13 cellular contexts compared by ENCODE assay signal in genomic region chr3:159852256-159852655, GRCh38. TPM values are rescaled to one million over a fixed set of nuclear protein-coding genes. Genes with fewer than 3 reads are reported as not detected.
DNase-seq lines count a peak whose midpoint lies in the region; ATAC-seq, FAIRE-seq and TF ChIP-seq lines count a peak whose summit lies in the region.
"Had no signal": no experiment of that assay in that cellular context is flagged by ENCODE, and none has a peak within 500 bp of the region (broad histone marks: within the 10 kb centered on the region; RNA-seq: fewer than 3 reads in every experiment).

No MANE protein-coding gene starts in this region.

- H3K27me3 Mint-ChIP-seq in H9 (ENCODE audit: low read depth) (no peaks in the 10 kb centered on the region), brain (no peaks in the 10 kb centered on the region)

- peak overlapping the region; percentile 17 for H3K27ac ChIP-seq in H9 (ENCODE audit: insufficient read length, low read depth, low read length)
- peak overlapping the region in 13 of 21 experiments; percentile 11 to 78 (median 62) for H3K27ac ChIP-seq in skin epidermis
- no peak overlapping the region for H3K27ac ChIP-seq in suprapubic skin
- H3K27ac ChIP-seq in HepG2 (ENCODE audit: extremely low read length, insufficient read depth, low read length), result no peak overlapping the region

- H3K14ac ChIP-seq in H9 (ENCODE audit: insufficient read depth, low read length), result no peak overlapping the region

- TF ChIP-seq CTCF in H9 (conservative IDR thresholded peaks at IDR 0.05) (no peak), brain (conservative IDR thresholded peaks at IDR 0.05) (no peak), suprapubic skin (IDR thresholded peaks at IDR 0.05) (no peak), HepG2 (CRISPR knock-in tag; IDR thresholded peaks at IDR 0.05) (no peak)

- H3K36me3 Mint-ChIP-seq in H9 (ENCODE audit: insufficient read depth in 1 of 3, low read depth in 3 of 3), result peaks cover 2 to 16% (median 13%) of the 10 kb centered on the region in 3 experiments; a peak in 6 of 7 replicates
- H3K36me3 Mint-ChIP-seq in brain, result peaks cover 9% of the 10 kb centered on the region
- H3K36me3 Mint-ChIP-seq: stimulated activated memory B cell treated with anti-CD40 and anti-IgM and Interleukin-4, amounts not matched to agents 10 μg/mL and 1 μg/mL and 100 μg/mL, for 72 hours had no signal

- H3K36me3 ChIP-seq in suprapubic skin (no peaks in the 10 kb centered on the region), HepG2 (replicated peaks in 1 of 2; ENCODE audit: control insufficient read depth in 1 of 2, insufficient read depth in 2 of 2, low read length in 2 of 2) (no peaks in the 10 kb centered on the region)

- no peak overlapping the region for H2BK15ac ChIP-seq in H9 (ENCODE audit: low read depth, low read length)

- H2AFZ ChIP-seq in H9 (ENCODE audit: low read length) (no peak overlapping the region), HepG2 (ENCODE audit: low read length) (no peak overlapping the region)

- TF ChIP-seq EP300 in suprapubic skin (IDR thresholded peaks at IDR 0.05), result no peak
- TF ChIP-seq EP300 in HepG2 (IDR thresholded peaks at IDR 0.05; ENCODE audit: low read depth in 2 of 2, low read length in 2 of 2), result no peak
- TF ChIP-seq EP300 in HepG2 (CRISPR knock-in tag; IDR thresholded peaks at IDR 0.05; ENCODE audit: borderline replicate concordance), result no peak

- H3K9ac ChIP-seq in H9 (ENCODE audit: extremely low read depth, insufficient read length, low read length) (no peak overlapping the region), HepG2 (ENCODE audit: insufficient read depth, low read depth, low read length) (no peak overlapping the region)

- no peak overlapping the region for H4K8ac ChIP-seq in H9 (replicated peaks; ENCODE audit: insufficient read length, low read depth, low read length)

- H3K4me1 Mint-ChIP-seq in H9 (peaks cover 34 to 37% of the 10 kb centered on the region in 2 experiments), brain (peaks cover 93% of the 10 kb centered on the region)
- H3K4me1 Mint-ChIP-seq: activated CD4-positive, alpha-beta T cell treated with anti-CD3 and anti-CD28 coated beads for 36 hours had no signal

- no CpG with 5 or more reads among the region's 2 CpGs for WGBS in H9 (ENCODE audit: extremely low coverage, insufficient read length, low lambda C conversion rate)
- WGBS in suprapubic skin, result 64% methylated on average over 2 of the region's 2 CpGs
- 26% methylated on average over 2 of the region's 2 CpGs for WGBS in HepG2 (ENCODE audit: low lambda C conversion rate)

- no peak for ATAC-seq in HepG2
- ATAC-seq: activated CD4-positive, alpha-beta T cell treated with anti-CD3 and anti-CD28 coated beads for 36 hours; K562 had no signal

- H3K27ac Mint-ChIP-seq in H9 (peak overlapping the region; percentile 93 to 96 (median 94)), brain (peak overlapping the region; percentile 75 to 95 (median 94))
- H3K27ac Mint-ChIP-seq: activated CD4-positive, alpha-beta T cell treated with anti-CD3 and anti-CD28 coated beads for 36 hours; stimulated activated memory B cell treated with anti-CD40 and anti-IgM and Interleukin-4, amounts not matched to agents 10 μg/mL and 1 μg/mL and 100 μg/mL, for 72 hours had no signal

- H3K9me3 ChIP-seq in H9 (ENCODE audit: control insufficient read depth, low read depth, low read length) (no peaks in the 10 kb centered on the region), suprapubic skin (no peaks in the 10 kb centered on the region), HepG2 (ENCODE audit: low read length) (no peaks in the 10 kb centered on the region)

- no peak overlapping the region for H2BK5ac ChIP-seq in H9 (ENCODE audit: insufficient read length, low read length)

- H3K4me3 ChIP-seq in skin epidermis (no peak overlapping the region), suprapubic skin (no peak overlapping the region), HepG2 (replicated peaks in 1 of 3; ENCODE audit: insufficient read depth in 1 of 3, low read depth in 2 of 3, low read length in 3 of 3) (no peak overlapping the region)
- H3K4me3 ChIP-seq: K562 had no signal

- CTCF ChIA-PET in HepG2 (lab: Yijun Ruan, JAX; ENCODE audit: low intra/inter-chr PET ratio, low total read pairs), result no interaction called here

- no peaks in the 10 kb centered on the region for H3K23me2 ChIP-seq in H9 (ENCODE audit: insufficient read length, low read depth, low read length, poor library complexity, severe bottlenecking)

- no peak overlapping the region for H3K4ac ChIP-seq in H9 (ENCODE audit: low read depth, low read length)

- H3K79me2 ChIP-seq in H9 (ENCODE audit: insufficient read depth, low read length) (peaks cover 2% of the 10 kb centered on the region; the same call in 1 of the 2 replicates), HepG2 (ENCODE audit: insufficient read depth, low read length) (no peaks in the 10 kb centered on the region)

- TF ChIP-seq RAD21 in HepG2 (CRISPR knock-in tag; IDR thresholded peaks at IDR 0.05), result no peak

- peaks cover 4% of the 10 kb centered on the region; the same call in 1 of the 2 replicates for H3K4me1 ChIP-seq in H9 (ENCODE audit: insufficient read depth, low read length)
- peaks cover 6% of the 10 kb centered on the region for H3K4me1 ChIP-seq in suprapubic skin
- H3K4me1 ChIP-seq in HepG2 (ENCODE audit: insufficient read depth, low read length), result no peaks in the 10 kb centered on the region

- no peak overlapping the region for H2BK120ac ChIP-seq in H9 (ENCODE audit: low read depth, low read length, poor library complexity, severe bottlenecking)

- DNase-seq in H9 (no peak), left kidney (ENCODE audit: low read depth, low spot score) (peak; percentile 49), suprapubic skin (ENCODE audit: low spot score in 2 of 2) (no peak), CD1c-positive myeloid dendritic cell (ENCODE audit: extremely low spot score) (no peak), HepG2 (ENCODE audit: low spot score) (no peak), activated gamma-delta T cell treated with Interleukin-2 at 50 U/mL for 16 hours (no peak)
- DNase-seq: activated CD4-positive, alpha-beta T cell treated with anti-CD3 and anti-CD28 coated beads for 36 hours; activated naive CD4-positive, alpha-beta T cell; effector memory CD4-positive, alpha-beta T cell had no signal

- no peak overlapping the region for H3K18ac ChIP-seq in H9 (ENCODE audit: insufficient read length, low read depth, low read length)

- no peak overlapping the region for H2AK5ac ChIP-seq in H9 (ENCODE audit: insufficient read length, low read length)

- no peak overlapping the region for H2BK12ac ChIP-seq in H9 (ENCODE audit: insufficient read length, low read depth, low read length)

- no peak overlapping the region for H3K56ac ChIP-seq in H9 (ENCODE audit: insufficient read length, low read depth, low read length)

- H3K9me3 Mint-ChIP-seq in H9, result peaks cover 7 to 20% of the 10 kb centered on the region in 2 experiments; a peak in 4 of 5 replicates
- peaks cover 0 to 10% (median 7%) of the 10 kb centered on the region in 5 experiments for H3K9me3 Mint-ChIP-seq in brain

- BruUV-seq in HepG2 (replicated peaks; lab: Mats Ljungman, UMichigan), result no TSS peak

- H3T11ph ChIP-seq in H9 (ENCODE audit: low read length), result no peak overlapping the region

- no peaks in the 10 kb centered on the region for H3K79me1 ChIP-seq in H9 (ENCODE audit: insufficient read depth, low read depth, low read length, poor library complexity, severe bottlenecking)

- H4K20me1 ChIP-seq in H9 (ENCODE audit: control insufficient read depth, insufficient read depth, insufficient read length), result no peaks in the 10 kb centered on the region
- H4K20me1 ChIP-seq in HepG2 (ENCODE audit: insufficient read depth, low read length), result no peaks in the 10 kb centered on the region

- in situ Hi-C loops in HepG2 (cut with HindIII; ENCODE audit: extremely low pct_ligation_motif_present, low pct_unique_long_range_greater_than_20kb), result no loop called here

- H4K91ac ChIP-seq in H9 (ENCODE audit: insufficient read length, low read depth, low read length), result no peak overlapping the region

- H3K4me2 ChIP-seq in H9 (ENCODE audit: insufficient read depth, insufficient read length, low read length) (no peak overlapping the region), HepG2 (ENCODE audit: low read depth, low read length) (no peak overlapping the region)

- H4K5ac ChIP-seq in H9 (ENCODE audit: insufficient read length, low read depth, low read length), result no peak overlapping the region

- no peak overlapping the region for H2BK20ac ChIP-seq in H9 (ENCODE audit: low read depth, low read length, poor library complexity, severe bottlenecking)

- no peaks in the 10 kb centered on the region for H3K27me3 ChIP-seq in H9 (ENCODE audit: insufficient read depth, low read length)
- H3K27me3 ChIP-seq in suprapubic skin, result no peaks in the 10 kb centered on the region
- no peaks in the 10 kb centered on the region; a peak in 2 of 5 replicates for H3K27me3 ChIP-seq in HepG2 (ENCODE audit: control insufficient read depth in 1 of 2, insufficient read depth in 2 of 2, low read length in 2 of 2)

- H3K4me3 Mint-ChIP-seq in H9, result no peak overlapping the region
- peak overlapping the region; percentile 72 to 86 (median 80) for H3K4me3 Mint-ChIP-seq in brain
- H3K4me3 Mint-ChIP-seq: activated CD4-positive, alpha-beta T cell treated with anti-CD3 and anti-CD28 coated beads for 36 hours had no signal

- POLR2A ChIA-PET in HepG2 (lab: Yijun Ruan, JAX), result no interaction called here

- FAIRE-seq in HepG2 (lab: Jason Lieb, UNC), result no peak
- FAIRE-seq: K562 had no signal

- intact Hi-C loops in HepG2 (cut with micrococcal nuclease; ENCODE audit: unreplicated experiment), result no loop called here

- TF ChIP-seq POLR2A in suprapubic skin (IDR thresholded peaks at IDR 0.05), result no peak
- no peak for TF ChIP-seq POLR2A in HepG2 (IDR thresholded peaks at IDR 0.05; ENCODE audit: insufficient read depth in 1 of 2, low read depth in 2 of 2, low read length in 2 of 2)

- H3K23ac ChIP-seq in H9 (ENCODE audit: insufficient read length, low read depth, low read length), result no peak overlapping the region

RNA-seq across cellular contexts. Expression of gene SCHIP1, which starts 12.6 kb away (rescaled TPM):
- total RNA-seq in H9 (2021) (2.0 and 2.3 TPM in 2 replicates), suprapubic skin (1 to 10 TPM in 1 of 4 donors, under 1 TPM in 2, not detected in 1; 0.39 to 6.0 (median 0.57) TPM), HepG2 (2016; rRNA removed; fragmentation: Illumina TruSeq; extraction: Trizol) (0.07 TPM in 1 of 2 replicates, not detected in the other)
- polyA plus RNA-seq in brain (ENCODE audit: insufficient read depth, low read depth, low replicate concordance) (51.7 TPM), HepG2 (2011; rRNA removed) (not detected in 2 replicates)
- total RNA-seq in HepG2 (2016; cell fraction: cytosol; rRNA removed; fragmentation: Illumina TruSeq; extraction: Trizol; ENCODE audit: low read depth), result 0.09 TPM in 1 of 2 replicates, not detected in the other
- 0.13 TPM in 1 of 2 replicates, not detected in the other for total RNA-seq in HepG2 (2016; cell fraction: insoluble cytoplasmic fraction; rRNA removed; fragmentation: Illumina TruSeq; extraction: Trizol)
- total RNA-seq in HepG2 (2016; cell fraction: membrane; rRNA removed; fragmentation: Illumina TruSeq; extraction: Trizol), result 0.03 TPM in 1 of 2 replicates, not detected in the other
- 0.12 and 2.0 TPM in 2 replicates for total RNA-seq in HepG2 (2016; cell fraction: nucleus; rRNA removed; fragmentation: Illumina TruSeq; extraction: Trizol)
- not detected in 2 replicates for polyA plus RNA-seq in HepG2 (2011; cell fraction: cytosol; rRNA removed)
- polyA plus RNA-seq in HepG2 (2011; cell fraction: nucleus; rRNA removed), result 0.08 and 0.28 TPM in 2 replicates
- polyA plus RNA-seq in HepG2 (2012), result not detected in 2 replicates
- not detected in 2 replicates for polyA plus RNA-seq in HepG2 (2016; cell fraction: cytosol; fragmentation: Illumina TruSeq; extraction: Trizol; ENCODE audit: low read depth)
- 0.19 TPM in 1 of 2 replicates, not detected in the other for polyA plus RNA-seq in HepG2 (2016; cell fraction: insoluble cytoplasmic fraction; fragmentation: Illumina TruSeq; extraction: Trizol; ENCODE audit: low read depth)
- not detected in 2 replicates for polyA plus RNA-seq in HepG2 (2016; cell fraction: membrane; fragmentation: Illumina TruSeq; extraction: Trizol; ENCODE audit: low read depth)
- polyA plus RNA-seq in HepG2 (2016; cell fraction: nucleus; fragmentation: Illumina TruSeq; extraction: Trizol; ENCODE audit: insufficient read depth, low read depth), result 0.18 and 0.56 TPM in 2 replicates
- polyA minus RNA-seq in HepG2 (2011; rRNA and poly(A)+ RNA removed; ENCODE audit: low replicate concordance), result 5.2 TPM in 1 of 2 replicates, not detected in the other
- not detected in 2 replicates for polyA minus RNA-seq in HepG2 (2011; cell fraction: cytosol; rRNA and poly(A)+ RNA removed)
- 0.13 and 0.25 TPM in 2 replicates for polyA minus RNA-seq in HepG2 (2011; cell fraction: nucleus; rRNA and poly(A)+ RNA removed)
- total RNA-seq: activated CD4-positive, alpha-beta T cell treated with anti-CD3 and anti-CD28 coated beads for 36 hours; K562 had no signal
- polyA plus RNA-seq: K562 had no signal

Comparison
In these comparisons a context has a peak if more than half of its experiments do, and no peak if none do; other contexts are left out.
1. H3K27ac ChIP-seq: peak in H9 (single experiment) and skin epidermis (13 of 21); none in suprapubic skin (single experiment) and HepG2 (single experiment).
2. H3K4me3 Mint-ChIP-seq: peak in brain (5 of 5); none in H9 (0 of 2).